In genomic region chr17:61285483-61286320, GRCh38 we compare ENCODE assay signal across 9 cellular contexts.
DNase-seq lines count a peak whose midpoint lies in the region; ATAC-seq, FAIRE-seq and TF ChIP-seq lines count a peak whose summit lies in the region.
"Had no signal": no experiment of that assay in that cellular context is flagged by ENCODE, and none has a peak within 500 bp of the region (broad histone marks: within the 10 kb centered on the region; RNA-seq: fewer than 3 reads in every experiment).

No MANE protein-coding gene starts in this region.

- H3K4me3 ChIP-seq in CD8-positive, alpha-beta T cell (ENCODE audit: low read depth, low read length), result no peak overlapping the region

- DNase-seq in EL (peak; percentile 60), LHCN-M2 (ENCODE audit: low read depth) (peak; percentile 92), fibroblast of gingiva (ENCODE audit: low read depth) (peak; percentile 30), GM12892 (ENCODE audit: insufficient read length) (no peak), UCSD-AML1 (lab: John Stamatoyannopoulos, UW; ENCODE audit: unreplicated experiment) (no peak)
- no peak for DNase-seq in CD8-positive, alpha-beta T cell
- DNase-seq: activated CD8-positive, alpha-beta memory T cell treated with anti-CD3 and anti-CD28 coated beads, Interleukin-2, amount 50 U/mL, for 48 hours had no signal

- peak overlapping the region; percentile 88 to 95 (median 91) for H3K27ac Mint-ChIP-seq in nephron
- H3K27ac Mint-ChIP-seq in CD8-positive, alpha-beta T cell, result no peak overlapping the region

- H3K36me3 ChIP-seq in CD8-positive, alpha-beta T cell (ENCODE audit: insufficient read depth, low read length), result no peaks in the 10 kb centered on the region

- intact Hi-C loops in CD8-positive, alpha-beta T cell (cut with DNase I, micrococcal nuclease), result no loop called here

- H3K27ac ChIP-seq in CD8-positive, alpha-beta T cell (ENCODE audit: low read depth, low read length), result no peak overlapping the region

- no peak for ATAC-seq in GM21515 (IDR thresholded peaks at IDR 0.05; ENCODE audit: unreplicated experiment)
- ATAC-seq in CD8-positive, alpha-beta T cell, result no peak

- H3K27me3 ChIP-seq in CD8-positive, alpha-beta T cell (ENCODE audit: insufficient read depth, low read length), result no peaks in the 10 kb centered on the region

- no peak for TF ChIP-seq POLR2A in GM12892 (IDR thresholded peaks at IDR 0.05; ENCODE audit: low read depth, low read length)

- POLR2A ChIA-PET in CD8-positive, alpha-beta T cell (lab: Charles Lee), result interaction anchor here (1.0 kb wide), 1 partner anchor 181 kb away, joined by 3 read pairs; no protein-coding TSS in a partner anchor

- H3K36me3 Mint-ChIP-seq in nephron (ENCODE audit: low read depth), result peaks cover 9% of the 10 kb centered on the region
- H3K36me3 Mint-ChIP-seq in CD8-positive, alpha-beta T cell, result no peaks in the 10 kb centered on the region

- no peaks in the 10 kb centered on the region for H3K4me1 ChIP-seq in CD8-positive, alpha-beta T cell (ENCODE audit: insufficient read depth, low read length)

- no peaks in the 10 kb centered on the region for H3K9me3 ChIP-seq in CD8-positive, alpha-beta T cell (ENCODE audit: low read length)

- H3K4me3 Mint-ChIP-seq in nephron, result peak overlapping the region in 1 of 3 experiments; percentile 13
- H3K4me3 Mint-ChIP-seq in CD8-positive, alpha-beta T cell, result no peak overlapping the region

- H3K4me1 Mint-ChIP-seq in nephron, result peaks cover 50% of the 10 kb centered on the region
- no peaks in the 10 kb centered on the region for H3K4me1 Mint-ChIP-seq in CD8-positive, alpha-beta T cell (ENCODE audit: low read depth)

- CTCF ChIA-PET in CD8-positive, alpha-beta T cell (lab: Charles Lee), result no interaction called here

- TF ChIP-seq CTCF in nephron (IDR thresholded peaks at IDR 0.05; ENCODE audit: unreplicated experiment in 3 of 3), result no peak
- TF ChIP-seq CTCF in CD8-positive, alpha-beta T cell (IDR thresholded peaks at IDR 0.05), result no peak

- no peaks in the 10 kb centered on the region for H3K9me3 Mint-ChIP-seq in nephron
- H3K9me3 Mint-ChIP-seq in CD8-positive, alpha-beta T cell, result no peaks in the 10 kb centered on the region

- peaks cover under 1% of the 10 kb centered on the region for H3K27me3 Mint-ChIP-seq in nephron (ENCODE audit: low read depth)
- no peaks in the 10 kb centered on the region for H3K27me3 Mint-ChIP-seq in CD8-positive, alpha-beta T cell (ENCODE audit: low read depth)

- no peak for FAIRE-seq in GM12892 (lab: Jason Lieb, UNC)

Comparison
In these comparisons a context has a peak if more than half of its experiments do, and no peak if none do; other contexts are left out.
1. DNase-seq: peak in EL (single experiment), LHCN-M2 (single experiment) and fibroblast of gingiva (single experiment); none in GM12892 (single experiment), CD8-positive, alpha-beta T cell (0 of 7) and UCSD-AML1 (single experiment).